In the genomic region with DNA sequence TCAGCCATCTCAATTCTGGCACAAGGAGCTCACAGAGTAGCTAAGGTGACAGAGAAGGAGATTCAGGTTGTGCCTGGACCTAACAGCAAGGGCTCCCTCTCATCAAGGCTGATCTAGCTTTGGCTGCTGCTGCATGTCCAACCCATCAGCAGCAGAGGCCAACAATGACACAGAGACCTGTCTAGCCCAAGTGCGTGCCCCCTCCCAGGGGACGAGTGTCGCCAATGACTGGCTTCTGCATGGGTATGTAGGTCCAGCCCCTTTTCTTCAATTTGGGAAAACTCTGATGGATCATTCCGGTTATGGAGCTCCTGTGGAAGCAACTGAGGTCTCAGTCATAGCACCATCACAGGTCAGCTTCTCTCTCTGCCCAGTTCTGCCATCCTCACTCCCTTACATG, we compare ENCODE assay signal across 35 cellular contexts.
"Had no signal": no experiment of that assay in that cellular context is flagged by ENCODE, and none has a peak within 500 bp of the region (broad histone marks: within the 10 kb centered on the region; RNA-seq: fewer than 3 reads in every experiment).

No MANE protein-coding gene starts in this region.

- H3K27me3 Mint-ChIP-seq: activated B cell treated with CpG ODN at 0.5 μM for 24 hours; activated CD8-positive, alpha-beta T cell treated with anti-CD3 and anti-CD28 coated beads for 36 hours; activated naive CD8-positive, alpha-beta T cell; activated T-helper 17 cell treated with anti-CD3 and anti-CD28 coated beads, Interleukin-2, amount 50 U/mL, for 72 hours; T-helper 17 cell had no signal

- H3K27ac Mint-ChIP-seq: activated B cell treated with CpG ODN at 0.5 μM for 24 hours; activated CD8-positive, alpha-beta T cell treated with anti-CD3 and anti-CD28 coated beads for 36 hours; activated naive CD8-positive, alpha-beta T cell; activated T-helper 17 cell treated with anti-CD3 and anti-CD28 coated beads, Interleukin-2, amount 50 U/mL, for 72 hours; dendritic cell treated with granulocyte-macrophage colony-stimulating factor and Interleukin-4, amounts not matched to agents 40 ng/mL and 50 ng/mL, for 4 days; effector memory CD8-positive, alpha-beta T cell; T-helper 17 cell; T-helper 2 cell treated with Interferon-gamma antibody and Interleukin-4, amounts not matched to agents 5 μg/mL and 100 μg/mL, for 36 hours had no signal

- H3K4me1 ChIP-seq: colonic mucosa, esophagus muscularis mucosa, gastrocnemius medialis, heart left ventricle had no signal

- H3K9me3 ChIP-seq: body of pancreas, colonic mucosa, esophagus muscularis mucosa, heart left ventricle had no signal

- H3K36me3 Mint-ChIP-seq: activated naive CD8-positive, alpha-beta T cell had no signal

- H3K36me3 ChIP-seq: cardiac muscle cell, colonic mucosa, esophagus muscularis mucosa, gastrocnemius medialis, heart left ventricle, WERI-Rb-1 had no signal

- ATAC-seq: activated CD4-positive, CD25-positive, alpha-beta regulatory T cell treated with anti-CD3 and anti-CD28 coated beads, Interleukin-2, amount 50 U/mL, for 24 hours; activated CD8-positive, alpha-beta T cell treated with anti-CD3 and anti-CD28 coated beads for 36 hours; activated T-cell treated with anti-CD3 and anti-CD28 coated beads, Interleukin-2, amount 50 U/mL, for 4 hours; activated T-helper 17 cell treated with anti-CD3 and anti-CD28 coated beads, Interleukin-2, amount 50 U/mL, for 72 hours; body of pancreas; effector memory CD8-positive, alpha-beta T cell; foreskin keratinocyte; gastrocnemius medialis; T-helper 17 cell had no signal

- H3K4me3 Mint-ChIP-seq: activated B cell treated with CpG ODN at 0.5 μM for 24 hours; activated CD8-positive, alpha-beta T cell treated with anti-CD3 and anti-CD28 coated beads for 36 hours; activated naive CD8-positive, alpha-beta T cell; activated T-cell treated with anti-CD3 and anti-CD28 coated beads, Interleukin-2, amount 50 U/mL, for 4 hours; activated T-helper 17 cell treated with anti-CD3 and anti-CD28 coated beads, Interleukin-2, amount 50 U/mL, for 72 hours; dendritic cell treated with granulocyte-macrophage colony-stimulating factor and Interleukin-4, amounts not matched to agents 40 ng/mL and 50 ng/mL, for 4 days; effector memory CD8-positive, alpha-beta T cell; T-helper 17 cell; T-helper 2 cell treated with Interferon-gamma antibody and Interleukin-4, amounts not matched to agents 5 μg/mL and 100 μg/mL, for 36 hours had no signal

- H3K9me3 Mint-ChIP-seq: activated B cell treated with CpG ODN at 0.5 μM for 24 hours; activated CD8-positive, alpha-beta T cell treated with anti-CD3 and anti-CD28 coated beads for 36 hours; activated T-cell treated with anti-CD3 and anti-CD28 coated beads, Interleukin-2, amount 50 U/mL, for 4 hours; activated T-helper 17 cell treated with anti-CD3 and anti-CD28 coated beads, Interleukin-2, amount 50 U/mL, for 72 hours; effector memory CD8-positive, alpha-beta T cell; T-helper 2 cell treated with Interferon-gamma antibody and Interleukin-4, amounts not matched to agents 5 μg/mL and 100 μg/mL, for 36 hours had no signal

- H3K27ac ChIP-seq: body of pancreas, cardiac muscle cell, colonic mucosa, dorsolateral prefrontal cortex, esophagus muscularis mucosa, foreskin keratinocyte, gastrocnemius medialis, heart left ventricle, WERI-Rb-1 had no signal

- H3K4me3 ChIP-seq: body of pancreas, cardiac muscle cell, colonic mucosa, dorsolateral prefrontal cortex, esophagus muscularis mucosa, gastrocnemius medialis, heart left ventricle had no signal

- H3K27me3 ChIP-seq: body of pancreas, cardiac muscle cell, colonic mucosa, foreskin keratinocyte, gastrocnemius medialis, heart left ventricle had no signal

- DNase-seq: activated B cell treated with CpG ODN at 0.5 μM for 24 hours; activated CD4-positive, alpha-beta T cell treated with anti-CD3 and anti-CD28 coated beads for 48 hours; activated CD4-positive, alpha-beta T cell treated with anti-CD3 and anti-CD28 coated beads, Interleukin-2, amount 50 U/mL, for 1 hour; activated CD4-positive, alpha-beta T cell treated with anti-CD3 and anti-CD28 coated beads, Interleukin-2, amount 50 U/mL, for 48 hours; activated CD8-positive, alpha-beta T cell treated with anti-CD3 and anti-CD28 coated beads for 36 hours; activated effector memory CD4-positive, alpha-beta T cell treated with Interleukin-2 at 50 U/mL for 16 hours; activated gamma-delta T cell treated with Interleukin-2 at 50 U/mL for 16 hours; activated naive CD4-positive, alpha-beta T cell treated with anti-CD3 and anti-CD28 coated beads, Interleukin-2, amount 50 U/mL, for 16 hours; activated naive CD4-positive, alpha-beta T cell treated with Interleukin-2 at 50 U/mL for 16 hours; activated T-cell treated with anti-CD3 and anti-CD28 coated beads, Interleukin-2, amount 50 U/mL, for 4 hours; amniotic stem cell; anterior cingulate cortex; body of pancreas; central memory CD4-positive, alpha-beta T cell; cerebellar nuclear complex; colonic mucosa; dorsolateral prefrontal cortex; effector CD4-positive, alpha-beta T cell; effector memory CD8-positive, alpha-beta T cell; erythroblast; foreskin keratinocyte; gastrocnemius medialis; glutamatergic neuron; heart left ventricle; T-helper 1 cell; T-helper 17 cell; T1000; WERI-Rb-1 had no signal

- H3K4me1 Mint-ChIP-seq: activated B cell treated with CpG ODN at 0.5 μM for 24 hours; activated T-helper 17 cell treated with anti-CD3 and anti-CD28 coated beads, Interleukin-2, amount 50 U/mL, for 72 hours; T-helper 17 cell had no signal
